Comparison of ENCODE assay signal across 9 cellular contexts in the genomic region with DNA sequence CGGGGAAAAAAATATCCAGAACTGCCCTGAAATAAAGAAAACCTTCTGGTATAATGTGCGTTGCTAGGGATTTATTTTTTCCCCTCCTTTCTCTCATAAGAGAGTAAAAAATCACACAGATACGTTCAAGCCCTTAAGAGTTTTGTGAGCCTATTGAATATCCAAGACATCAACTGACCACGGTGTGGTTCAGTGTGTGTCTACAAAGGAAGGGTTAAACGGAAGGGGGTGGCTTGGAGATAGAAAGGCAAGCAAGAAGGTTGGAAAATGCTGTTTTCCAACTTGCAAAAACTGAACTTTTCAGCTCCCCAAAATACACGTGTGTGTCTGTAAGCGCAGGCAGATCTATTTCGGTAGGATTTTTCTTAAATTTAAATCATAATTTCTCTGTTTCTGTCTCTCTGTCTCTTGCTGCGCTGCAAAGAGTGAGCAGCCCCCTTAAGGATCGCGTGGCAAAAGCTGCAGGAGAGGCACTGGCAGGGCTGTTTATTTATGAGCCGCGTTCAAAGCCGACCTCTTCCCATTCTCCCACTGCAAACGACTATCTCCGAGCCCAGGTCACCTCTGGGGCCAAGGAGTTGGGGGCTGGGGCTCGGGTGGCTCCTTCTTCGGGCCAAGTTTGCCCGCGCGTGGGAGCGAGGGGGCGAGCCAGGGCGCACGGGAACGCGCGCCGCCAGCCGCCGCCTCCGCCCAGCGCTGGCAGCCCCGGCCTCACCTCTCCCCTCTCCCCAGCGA. TPM values are rescaled to one million over a fixed set of nuclear protein-coding genes. Genes with fewer than 3 reads are reported as not detected.
DNase-seq lines count a peak whose midpoint lies in the region; ATAC-seq and TF ChIP-seq lines count a peak whose summit lies in the region.
"Had no signal": no experiment of that assay in that cellular context is flagged by ENCODE, and none has a peak within 500 bp of the region (broad histone marks: within the 10 kb centered on the region; RNA-seq: fewer than 3 reads in every experiment).

No MANE protein-coding gene starts in this region.

- H3K36me3 Mint-ChIP-seq in effector memory CD8-positive, alpha-beta T cell (ENCODE audit: insufficient read depth), result no peaks in the 10 kb centered on the region

- H3K4me1 ChIP-seq in trophoblast cell (ENCODE audit: control insufficient read depth in 1 of 2, insufficient read depth in 2 of 2, low read length in 2 of 2), result peaks cover 23 to 29% of the 10 kb centered on the region in 2 experiments
- peaks cover 3% of the 10 kb centered on the region for H3K4me1 ChIP-seq in effector memory CD4-positive, alpha-beta T cell (ENCODE audit: control insufficient read depth, insufficient read depth, low read length, poor library complexity, severe bottlenecking)

- no peak overlapping the region for H3K14ac ChIP-seq in trophoblast cell (ENCODE audit: low read length)

- H4K12ac ChIP-seq in trophoblast cell (ENCODE audit: low read depth, low read length), result no peak overlapping the region

- DNase-seq in HL-60 (ENCODE audit: low read depth in 1 of 2, low spot score in 1 of 2) (no peak), trophoblast cell (no peak), NCI-H128 (lab: John Stamatoyannopoulos, UW; ENCODE audit: unreplicated experiment) (no peak), SKM-1 (lab: John Stamatoyannopoulos, UW; ENCODE audit: unreplicated experiment) (no peak)
- DNase-seq in effector memory CD8-positive, alpha-beta T cell, result no peak
- DNase-seq in effector memory CD4-positive, alpha-beta T cell, result no peak

- H3K4me2 ChIP-seq in trophoblast cell (ENCODE audit: low read length), result peak overlapping the region; percentile 87

- H3K79me2 ChIP-seq in trophoblast cell (ENCODE audit: control insufficient read depth, insufficient read depth, low read length, poor library complexity), result no peaks in the 10 kb centered on the region

- H4K91ac ChIP-seq in trophoblast cell (ENCODE audit: low read depth, low read length), result no peak overlapping the region

- peak overlapping the region; percentile 42; the same call in 1 of the 2 replicates for H3K4me3 ChIP-seq in HL-60 (replicated peaks; ENCODE audit: insufficient read depth, low read length)
- H3K4me3 ChIP-seq in trophoblast cell (ENCODE audit: low read depth, low read length), result peak overlapping the region; percentile 84
- no peak overlapping the region for H3K4me3 ChIP-seq in effector memory CD4-positive, alpha-beta T cell (ENCODE audit: insufficient read depth, low read depth, low read length, poor library complexity, severe bottlenecking)

- no peaks in the 10 kb centered on the region for H3K36me3 ChIP-seq in trophoblast cell (ENCODE audit: control insufficient read depth in 1 of 2, insufficient read depth in 2 of 2, low read length in 2 of 2)
- no peaks in the 10 kb centered on the region for H3K36me3 ChIP-seq in effector memory CD4-positive, alpha-beta T cell (ENCODE audit: control insufficient read depth, insufficient read depth, low read length)

- H3K4me3 Mint-ChIP-seq in effector memory CD8-positive, alpha-beta T cell, result peak overlapping the region; percentile 25 to 40

- H3K27ac Mint-ChIP-seq in effector memory CD8-positive, alpha-beta T cell, result no peak overlapping the region

- H3K9me3 Mint-ChIP-seq in effector memory CD8-positive, alpha-beta T cell, result peaks cover 0 to 4% of the 10 kb centered on the region in 2 donors

- H3K9me3 ChIP-seq in trophoblast cell (ENCODE audit: insufficient read depth, low read depth, low read length), result peaks cover 2% of the 10 kb centered on the region
- no peaks in the 10 kb centered on the region for H3K9me3 ChIP-seq in effector memory CD4-positive, alpha-beta T cell (ENCODE audit: control insufficient read depth, low read length)

- no peaks in the 10 kb centered on the region for H3K4me1 Mint-ChIP-seq in effector memory CD8-positive, alpha-beta T cell (ENCODE audit: low read depth in 2 of 2)

- no peak overlapping the region for H2AK5ac ChIP-seq in trophoblast cell (ENCODE audit: low read length)

- peak overlapping the region; percentile 61 for H2AFZ ChIP-seq in trophoblast cell (ENCODE audit: insufficient read depth, low read length, poor library complexity)

- no peak overlapping the region for H2BK12ac ChIP-seq in trophoblast cell (ENCODE audit: low read length)

- peak overlapping the region; percentile 82 for H3K9ac ChIP-seq in trophoblast cell (ENCODE audit: low read length)

- H3K27me3 ChIP-seq in HL-60 (ENCODE audit: insufficient read depth, poor library complexity, severe bottlenecking) (peaks cover 48% of the 10 kb centered on the region), trophoblast cell (ENCODE audit: insufficient read depth, low read length) (peaks cover 26% of the 10 kb centered on the region)
- peaks cover 32% of the 10 kb centered on the region for H3K27me3 ChIP-seq in effector memory CD4-positive, alpha-beta T cell (replicated peaks; ENCODE audit: control insufficient read depth, insufficient read depth, low read length, poor library complexity, severe bottlenecking)

- peaks cover 0 to 47% of the 10 kb centered on the region in 2 donors for H3K27me3 Mint-ChIP-seq in effector memory CD8-positive, alpha-beta T cell

- WGBS in trophoblast cell (ENCODE audit: extremely low coverage, insufficient coverage, insufficient read length), result no CpG with 5 or more reads among the region's 35 CpGs

- H3K27ac ChIP-seq in HL-60 (replicated peaks) (no peak overlapping the region), trophoblast cell (ENCODE audit: low read depth, low read length) (no peak overlapping the region)
- H3K27ac ChIP-seq in effector memory CD4-positive, alpha-beta T cell (ENCODE audit: insufficient read depth, low read length, poor library complexity, severe bottlenecking), result no peak overlapping the region

- no peak overlapping the region for H4K8ac ChIP-seq in trophoblast cell (ENCODE audit: low read depth, low read length)

- H3K23ac ChIP-seq in trophoblast cell (ENCODE audit: low read length), result no peak overlapping the region

- peaks cover 4% of the 10 kb centered on the region for H3K79me1 ChIP-seq in trophoblast cell (ENCODE audit: low read length)

- ATAC-seq in GM19324 (IDR thresholded peaks at IDR 0.05; ENCODE audit: low FRiP score, unreplicated experiment) (peak; percentile 6), esophagus mucosa (no peak)
- ATAC-seq in effector memory CD8-positive, alpha-beta T cell (replicated peaks), result no peak

- H3K18ac ChIP-seq in trophoblast cell (ENCODE audit: low read length), result no peak overlapping the region

- TF ChIP-seq CTCF in HL-60 (IDR thresholded peaks at IDR 0.05; ENCODE audit: insufficient read depth, low read length), result no peak

- H3K4ac ChIP-seq in trophoblast cell (ENCODE audit: low read depth, low read length), result no peak overlapping the region

- no peak overlapping the region for H2BK5ac ChIP-seq in trophoblast cell (ENCODE audit: low read depth, low read length, poor library complexity)

- no peak overlapping the region for H2BK120ac ChIP-seq in trophoblast cell (ENCODE audit: insufficient read depth, low read length, poor library complexity)

RNA-seq across cellular contexts. Expression of gene SLIT2, which starts 0.5 kb away (rescaled TPM):
- 3.8 and 4.2 TPM in 2 replicates for polyA plus RNA-seq in trophoblast cell (2013)
- 2.5 TPM for total RNA-seq in esophagus mucosa
- total RNA-seq: T-helper 2 cell treated with Interferon-gamma antibody and Interleukin-4, amounts not matched to agents 100 ng/mL and 5 ng/mL, for 36 hours had no signal
